In genomic region chr7:118586248-118586647, GRCh38 we compare ENCODE assay signal across 5 cellular contexts.
"Had no signal": no experiment of that assay in that cellular context is flagged by ENCODE, and none has a peak within 500 bp of the region (broad histone marks: within the 10 kb centered on the region; RNA-seq: fewer than 3 reads in every experiment).

No MANE protein-coding gene starts in this region.

- FAIRE-seq: HTR-8/SVneo had no signal

- H3K9ac ChIP-seq: KMS-11 had no signal

- H3K27ac ChIP-seq: HL-60, KMS-11 had no signal

- H3K4me2 ChIP-seq: KMS-11 had no signal

- DNase-seq: KBM-7, KG1 had no signal
